1 cellular context compared by ENCODE assay signal in genomic region chr1:227358079-227358358, GRCh38.
TF ChIP-seq lines count a peak whose summit lies in the region.

No MANE protein-coding gene starts in this region.

TF ChIP-seq in GM23338, 12 proteins besides CTCF, POLR2A, EP300 and RAD21 (continued from another document):
- TF ChIP-seq ZNF462 (CRISPR knock-in tag; IDR thresholded peaks at IDR 0.05) (no peak), EZH2phosphoT487 (IDR thresholded peaks at IDR 0.05; ENCODE audit: unreplicated experiment) (no peak), EZH2 (IDR thresholded peaks at IDR 0.05; ENCODE audit: low read depth, unreplicated experiment) (no peak), NANOG (IDR thresholded peaks at IDR 0.05; ENCODE audit: borderline replicate concordance) (no peak), CREB1 (CRISPR knock-in tag; IDR thresholded peaks at IDR 0.05; ENCODE audit: low read depth) (no peak), JUNB (IDR thresholded peaks at IDR 0.05; ENCODE audit: unreplicated experiment) (no peak), REST (IDR thresholded peaks at IDR 0.05; ENCODE audit: unreplicated experiment) (no peak), ETS1 (IDR thresholded peaks at IDR 0.05) (no peak)
